ENCODE assay signal across 8 cellular contexts in genomic region chr16:30984669-30985400, GRCh38. TPM values are rescaled to one million over a fixed set of nuclear protein-coding genes. Genes with fewer than 3 reads are reported as not detected.
DNase-seq lines count a peak whose midpoint lies in the region; ATAC-seq and TF ChIP-seq lines count a peak whose summit lies in the region.

Gene HSD3B7 (plus strand): TSS chr16:30985207. CDS start chr16:30985659, 452 bp downstream.

- peak within 1 kb of the TSS; percentile 5 for H2AFZ ChIP-seq in hepatocyte

- H3K4me3 ChIP-seq in hepatocyte (no peak within 1 kb of the TSS), vagina (peak within 1 kb of the TSS; percentile 39 to 51)

- peak; percentile 68 for DNase-seq in A172 (ENCODE audit: low spot score)
- DNase-seq in NCI-H1092 (lab: John Stamatoyannopoulos, UW), result peak; percentile 56
- DNase-seq in T-helper 2 cell, result peak; percentile 56 to 75 (median 69)
- peak in 54 of 58 donors; percentile 23 to 85 (median 64) for DNase-seq in anterior cingulate cortex (lab: John Stamatoyannopoulos, UW)
- peak; percentile 92 for DNase-seq in hepatocyte (ENCODE audit: low spot score)
- peak; percentile 87 for DNase-seq in retina
- DNase-seq in vagina (ENCODE audit: extremely low spot score in 2 of 2), result peak in 1 of 2 donors; percentile 90

- H4K20me1 ChIP-seq in hepatocyte (ENCODE audit: insufficient read depth, poor library complexity, severe bottlenecking), result no peaks in the 10 kb centered on the region

- H3K9me3 ChIP-seq in hepatocyte (ENCODE audit: low read depth) (no peaks in the 10 kb centered on the region), vagina (no peaks in the 10 kb centered on the region)

- intact Hi-C loops in vagina (cut with DNase I), result loop anchor here (5.0 to 10.0 kb wide), 4 partner anchors 90 to 882 kb away; partner anchors contain the start of genes ZNF646, ZNF668 and ZNF843

- TF ChIP-seq CTCF in hepatocyte (IDR thresholded peaks at IDR 0.05; ENCODE audit: poor library complexity), result peak; percentile 96
- peak; percentile 90 to 96 (median 93) for TF ChIP-seq CTCF in vagina (IDR thresholded peaks at IDR 0.05)

- no peak for TF ChIP-seq POLR2A in vagina (IDR thresholded peaks at IDR 0.05)

- peak; percentile 50 for ATAC-seq in GM18502 (IDR thresholded peaks at IDR 0.05; ENCODE audit: poor library complexity, unreplicated experiment)

- H3K79me2 ChIP-seq in hepatocyte, result no peaks in the 10 kb centered on the region

- H3K4me2 ChIP-seq in hepatocyte, result peak within 1 kb of the TSS; percentile 78

- peaks cover 6% of the 10 kb centered on the region for H3K4me1 ChIP-seq in hepatocyte (ENCODE audit: insufficient read depth)
- peaks cover 13% of the 10 kb centered on the region for H3K4me1 ChIP-seq in vagina

- 42% methylated on average over 21 of the region's 24 CpGs for WGBS in hepatocyte (ENCODE audit: low lambda C conversion rate, missing lambda C conversion rate)

- peak within 1 kb of the TSS; percentile 58 for H3K27ac ChIP-seq in hepatocyte
- H3K27ac ChIP-seq in vagina, result peak within 1 kb of the TSS; percentile 15

- H3K36me3 ChIP-seq in hepatocyte (replicated peaks; ENCODE audit: insufficient read depth, low read depth) (no peaks in the 10 kb centered on the region), vagina (peaks cover 0 to 29% of the 10 kb centered on the region in 2 donors)

- H3K27me3 ChIP-seq in hepatocyte, result no peaks in the 10 kb centered on the region
- H3K27me3 ChIP-seq in vagina, result no peaks in the 10 kb centered on the region

- H3K9me2 ChIP-seq in hepatocyte (replicated peaks; ENCODE audit: insufficient read depth), result no peaks in the 10 kb centered on the region

RNA-seq across cellular contexts. Expression of gene HSD3B7, which starts in this region (rescaled TPM):
- total RNA-seq in A172 (2014; rRNA removed; shearing (Covaris generic)), result 30.4 and 33.8 TPM in 2 replicates
- total RNA-seq in hepatocyte (17.5 and 18.1 TPM in 2 replicates), vagina (14.5 TPM)
- 16.7 and 20.8 TPM in 2 replicates for polyA plus RNA-seq in hepatocyte
